In genomic region chr2:94924999-94925398, GRCh38 we compare ENCODE assay signal across 13 cellular contexts. TPM values are rescaled to one million over a fixed set of nuclear protein-coding genes. Genes with fewer than 3 reads are reported as not detected.
"Had no signal": no experiment of that assay in that cellular context is flagged by ENCODE, and none has a peak within 500 bp of the region (broad histone marks: within the 10 kb centered on the region; RNA-seq: fewer than 3 reads in every experiment).

No MANE protein-coding gene starts in this region.

RNA-seq across cellular contexts. Expression of gene TEKT4, which starts 53.8 kb away (rescaled TPM):
- total RNA-seq: activated CD4-positive, alpha-beta memory T cell treated with anti-CD3 and anti-CD28 coated beads, Interleukin-2, amount 10 ng/mL, durations not matched to agents 7 days and 5 days; activated CD4-positive, alpha-beta T cell treated with anti-CD3 and anti-CD28 coated beads for 36 hours; activated CD4-positive, alpha-beta T cell treated with anti-CD3 and anti-CD28 coated beads, Interleukin-2, amount 10 ng/mL, durations not matched to agents 7 days and 5 days; activated CD8-positive, alpha-beta memory T cell treated with anti-CD3 and anti-CD28 coated beads, Interleukin-2, amount 10 ng/mL, durations not matched to agents 7 days and 5 days; activated CD8-positive, alpha-beta T cell treated with anti-CD3 and anti-CD28 coated beads, Interleukin-2, amount 10 ng/mL, durations not matched to agents 7 days and 5 days; activated naive CD8-positive, alpha-beta T cell treated with anti-CD3 and anti-CD28 coated beads, Interleukin-2, amount 10 ng/mL, durations not matched to agents 7 days and 5 days; ascending aorta; bronchial epithelial cell; cardiac muscle cell; chondrocyte; T-helper 17 cell; WTC11 had no signal
- polyA plus RNA-seq: adipose tissue, cardiac muscle cell had no signal
